Comparison of ENCODE assay signal across 1 cellular context in genomic region chr10:93758510-93758885, GRCh38.
TF ChIP-seq lines count a peak whose summit lies in the region.

No MANE protein-coding gene starts in this region.

TF ChIP-seq in HepG2, 621 proteins besides CTCF, POLR2A, EP300 and RAD21:
- no peak for TF ChIP-seq ZSCAN9 (CRISPR knock-in tag; IDR thresholded peaks at IDR 0.05; ENCODE audit: borderline replicate concordance)
- TF ChIP-seq ZFP82 (CRISPR knock-in tag; IDR thresholded peaks at IDR 0.05; ENCODE audit: borderline replicate concordance) = no peak
- TF ChIP-seq ZNF687 (CRISPR knock-in tag; IDR thresholded peaks at IDR 0.05) = no peak
- TF ChIP-seq TAF1 (CRISPR knock-in tag; IDR thresholded peaks at IDR 0.05) = no peak
- no peak for TF ChIP-seq ZNF598 (CRISPR knock-in tag; IDR thresholded peaks at IDR 0.05; ENCODE audit: borderline replicate concordance)
- no peak for TF ChIP-seq ZNF770 (CRISPR knock-in tag; IDR thresholded peaks at IDR 0.05)
- no peak for TF ChIP-seq TRIM24 (CRISPR knock-in tag; IDR thresholded peaks at IDR 0.05)
- TF ChIP-seq KIAA2018 (CRISPR knock-in tag; IDR thresholded peaks at IDR 0.05; ENCODE audit: borderline replicate concordance) = no peak
- TF ChIP-seq PCBP2 (optimal IDR thresholded peaks at IDR 0.05; ENCODE audit: low read depth, low read length, poor library complexity, severe bottlenecking) = no peak
- no peak for TF ChIP-seq JUNB (CRISPR knock-in tag; IDR thresholded peaks at IDR 0.05; ENCODE audit: borderline replicate concordance)
- TF ChIP-seq ZKSCAN5 (CRISPR knock-in tag; IDR thresholded peaks at IDR 0.05) = no peak
- no peak for TF ChIP-seq HES4 (CRISPR knock-in tag; IDR thresholded peaks at IDR 0.05; ENCODE audit: borderline replicate concordance)
- no peak for TF ChIP-seq ZNF441 (CRISPR knock-in tag; IDR thresholded peaks at IDR 0.05; ENCODE audit: borderline replicate concordance)
- no peak for TF ChIP-seq HOMEZ (CRISPR knock-in tag; IDR thresholded peaks at IDR 0.05; ENCODE audit: low read depth)
- no peak for TF ChIP-seq MIXL1 (CRISPR knock-in tag; IDR thresholded peaks at IDR 0.05)
- TF ChIP-seq ZNF331 (CRISPR knock-in tag; IDR thresholded peaks at IDR 0.05) = no peak
- TF ChIP-seq, protein P1, sequence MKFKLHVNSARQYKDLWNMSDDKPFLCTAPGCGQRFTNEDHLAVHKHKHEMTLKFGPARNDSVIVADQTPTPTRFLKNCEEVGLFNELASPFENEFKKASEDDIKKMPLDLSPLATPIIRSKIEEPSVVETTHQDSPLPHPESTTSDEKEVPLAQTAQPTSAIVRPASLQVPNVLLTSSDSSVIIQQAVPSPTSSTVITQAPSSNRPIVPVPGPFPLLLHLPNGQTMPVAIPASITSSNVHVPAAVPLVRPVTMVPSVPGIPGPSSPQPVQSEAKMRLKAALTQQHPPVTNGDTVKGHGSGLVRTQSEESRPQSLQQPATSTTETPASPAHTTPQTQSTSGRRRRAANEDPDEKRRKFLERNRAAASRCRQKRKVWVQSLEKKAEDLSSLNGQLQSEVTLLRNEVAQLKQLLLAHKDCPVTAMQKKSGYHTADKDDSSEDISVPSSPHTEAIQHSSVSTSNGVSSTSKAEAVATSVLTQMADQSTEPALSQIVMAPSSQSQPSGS (CRISPR knock-in tag; IDR thresholded peaks at IDR 0.05) = no peak
- no peak for TF ChIP-seq ZBTB46 (CRISPR knock-in tag; IDR thresholded peaks at IDR 0.05; ENCODE audit: borderline replicate concordance)
